Comparison of ENCODE assay signal across 10 cellular contexts in the genomic region with DNA sequence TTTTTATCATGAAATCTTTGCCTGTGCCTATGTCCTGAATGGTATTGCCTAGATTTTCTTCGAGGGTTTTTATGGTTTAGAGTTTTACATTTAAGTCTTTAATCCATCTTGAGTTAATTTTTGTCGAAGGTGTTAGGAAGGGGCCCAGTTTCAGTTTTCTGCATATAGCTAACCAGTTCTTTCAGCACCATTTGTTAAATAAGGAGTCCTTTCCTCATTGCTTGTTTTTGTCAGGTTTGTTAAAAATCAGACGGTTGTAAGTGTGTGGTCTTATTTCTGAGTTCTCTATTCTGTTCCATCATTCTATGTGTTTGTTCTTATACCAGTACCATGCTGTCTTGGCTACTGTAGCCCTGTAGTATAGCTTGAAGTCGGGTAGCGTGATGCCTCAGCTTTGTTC.
"Had no signal": no experiment of that assay in that cellular context is flagged by ENCODE, and none has a peak within 500 bp of the region (broad histone marks: within the 10 kb centered on the region; RNA-seq: fewer than 3 reads in every experiment).

No MANE protein-coding gene starts in this region.

- H3K4me3 Mint-ChIP-seq: GM23338, H9, HFFc6 had no signal

- H3K4me3 ChIP-seq: GM23338, K562 had no signal

- ATAC-seq: GM23338, K562 had no signal

- H3K4me2 ChIP-seq: GM23338 had no signal

- DNase-seq: H9, HCEC 1CT, HFFc6, IMR-90, KG1 had no signal

- H3K9me3 Mint-ChIP-seq: GM23338, H9, HFFc6 had no signal

- H3K27ac Mint-ChIP-seq: GM23338, H9, HFFc6 had no signal

- FAIRE-seq: H1, H54, HTR-8/SVneo, K562 had no signal

- H3K4me1 Mint-ChIP-seq: GM23338, H9 had no signal
